ENCODE assay signal across 9 cellular contexts in genomic region chr13:96091164-96091931, GRCh38. TPM values are rescaled to one million over a fixed set of nuclear protein-coding genes. Genes with fewer than 3 reads are reported as not detected.
DNase-seq lines count a peak whose midpoint lies in the region; ATAC-seq and TF ChIP-seq lines count a peak whose summit lies in the region.
"Had no signal": no experiment of that assay in that cellular context is flagged by ENCODE, and none has a peak within 500 bp of the region (broad histone marks: within the 10 kb centered on the region; RNA-seq: fewer than 3 reads in every experiment).

No MANE protein-coding gene starts in this region.

- H3K36me3 ChIP-seq in ACC112 (ENCODE audit: insufficient read depth, low read length) (no peaks in the 10 kb centered on the region), HEK293 (ENCODE audit: control insufficient read depth in 2 of 2, insufficient read depth in 1 of 2, low read length in 2 of 2) (no peaks in the 10 kb centered on the region)

- H3K79me2 ChIP-seq in ACC112 (ENCODE audit: control insufficient read depth, insufficient read depth, low read length, unreplicated experiment) = no peaks in the 10 kb centered on the region

- CTCF ChIA-PET in HEK293 (lab: Yijun Ruan, JAX) = no interaction called here

- no peaks in the 10 kb centered on the region for H3K9me3 ChIP-seq in HEK293 (ENCODE audit: control insufficient read depth, insufficient read depth, low read depth, low read length)

- H3K27ac ChIP-seq in ACC112 (ENCODE audit: low read depth, low read length) = no peak overlapping the region
- H3K27ac ChIP-seq in HEK293 (ENCODE audit: extremely low read depth, low read depth, low read length) = peak overlapping the region; percentile 60; the same call in 1 of the 2 replicates
- no peak overlapping the region for H3K27ac ChIP-seq in coronary artery

- peak overlapping the region; percentile 75 for H3K4me3 Mint-ChIP-seq in mesothelial cell of epicardium

- H3K27me3 ChIP-seq in ACC112 (ENCODE audit: insufficient read depth, low read length) = peaks cover 75% of the 10 kb centered on the region

- DNase-seq in coronary artery (ENCODE audit: low spot score) (no peak), mesothelial cell of epicardium (ENCODE audit: low spot score in 2 of 2, unreplicated experiment in 2 of 2) (peak in 1 of 2 experiments; percentile 41)
- DNase-seq: NCI-H1694 had no signal

- POLR2A ChIA-PET in HEK293 (lab: Yijun Ruan, JAX) = interaction anchor here (2.1 kb wide), 1 partner anchor 38 kb away, joined by 14 read pairs; the partner anchor contains the start of gene UGGT2

- H3K36me3 Mint-ChIP-seq in mesothelial cell of epicardium = no peaks in the 10 kb centered on the region

- H3K4me1 ChIP-seq in ACC112 (ENCODE audit: control insufficient read depth, insufficient read depth, low read length, unreplicated experiment) (no peaks in the 10 kb centered on the region), HEK293 (ENCODE audit: control insufficient read depth, insufficient read depth, low read length) (peaks cover 5% of the 10 kb centered on the region)

- H3K4me1 Mint-ChIP-seq in mesothelial cell of epicardium = peaks cover 14% of the 10 kb centered on the region

- peaks cover 80% of the 10 kb centered on the region for H3K27me3 Mint-ChIP-seq in mesothelial cell of epicardium (ENCODE audit: low read depth)

- TF ChIP-seq CTCF in HEK293 (tag by site-specific recombination; IDR thresholded peaks at IDR 0.05) = no peak
- TF ChIP-seq CTCF in coronary artery (IDR thresholded peaks at IDR 0.05) = no peak
- TF ChIP-seq CTCF in mesothelial cell of epicardium (IDR thresholded peaks at IDR 0.05; ENCODE audit: unreplicated experiment) = no peak

- peak overlapping the region; percentile 84 for H2AFZ ChIP-seq in ACC112 (ENCODE audit: low read length, unreplicated experiment)

- H3K4me3 ChIP-seq in ACC112 (ENCODE audit: low read depth, low read length) (peak overlapping the region; percentile 68), HEK293 (ENCODE audit: low read depth, low read length) (peak overlapping the region; percentile 53), coronary artery (peak overlapping the region; percentile 70)

- no peak for ATAC-seq in GM21360 (IDR thresholded peaks at IDR 0.05; ENCODE audit: unreplicated experiment)
- ATAC-seq in GM18498 (IDR thresholded peaks at IDR 0.05; ENCODE audit: unreplicated experiment) = no peak
- no peak for ATAC-seq in HG02852 (IDR thresholded peaks at IDR 0.05; ENCODE audit: unreplicated experiment)
- no peak for ATAC-seq in HG02610 (IDR thresholded peaks at IDR 0.05; ENCODE audit: unreplicated experiment)

- no peaks in the 10 kb centered on the region for H3K9me3 Mint-ChIP-seq in mesothelial cell of epicardium

- H3K27ac Mint-ChIP-seq in mesothelial cell of epicardium = no peak overlapping the region

TF ChIP-seq in HEK293, 187 proteins besides CTCF, POLR2A, EP300 and RAD21 (continues in another document):
- TF ChIP-seq ZNF792 (tag by site-specific recombination; IDR thresholded peaks at IDR 0.05) = no peak
- no peak for TF ChIP-seq ZNF433 (tag by site-specific recombination; IDR thresholded peaks at IDR 0.05; ENCODE audit: low read depth)
- peak; percentile 56; the same call in 1 of the 2 replicates for TF ChIP-seq GLIS2 (tag by site-specific recombination; IDR thresholded peaks at IDR 0.05)
- TF ChIP-seq ZNF324 (tag by site-specific recombination; IDR thresholded peaks at IDR 0.05) = no peak
- TF ChIP-seq ZNF776 (tag by site-specific recombination; IDR thresholded peaks at IDR 0.05; ENCODE audit: borderline replicate concordance) = no peak
- TF ChIP-seq ZNF707 (tag by site-specific recombination; IDR thresholded peaks at IDR 0.05) = no peak
- TF ChIP-seq ZBTB17 (tag by site-specific recombination; IDR thresholded peaks at IDR 0.05) = peak; percentile 83
- TF ChIP-seq PRDM1 (tag by site-specific recombination; IDR thresholded peaks at IDR 0.05) = no peak
- no peak for TF ChIP-seq BCL11A (tag by site-specific recombination; IDR thresholded peaks at IDR 0.05; ENCODE audit: low read depth)
- TF ChIP-seq ZNF24 (tag by site-specific recombination; IDR thresholded peaks at IDR 0.05) = no peak
- TF ChIP-seq ZNF18 (tag by site-specific recombination; IDR thresholded peaks at IDR 0.05) = no peak
- TF ChIP-seq ZNF623 (tag by site-specific recombination; IDR thresholded peaks at IDR 0.05) = no peak
- TF ChIP-seq ZNF626 (tag by site-specific recombination; IDR thresholded peaks at IDR 0.05) = no peak
- no peak for TF ChIP-seq ZNF223 (tag by site-specific recombination; IDR thresholded peaks at IDR 0.05)
- no peak; the same call in 1 of the 2 replicates for TF ChIP-seq ZXDB (tag by site-specific recombination; IDR thresholded peaks at IDR 0.05)
- TF ChIP-seq ZBTB49 (tag by site-specific recombination; IDR thresholded peaks at IDR 0.05; ENCODE audit: low read depth) = no peak
- no peak for TF ChIP-seq ZNF747 (tag by site-specific recombination; IDR thresholded peaks at IDR 0.05)
- no peak for TF ChIP-seq ZFP3 (tag by site-specific recombination; IDR thresholded peaks at IDR 0.05; ENCODE audit: low read depth)
- TF ChIP-seq ZNF585B (tag by site-specific recombination; IDR thresholded peaks at IDR 0.05) = no peak
- TF ChIP-seq ZNF621 (tag by site-specific recombination; IDR thresholded peaks at IDR 0.05) = no peak
- TF ChIP-seq ZNF10 (tag by site-specific recombination; IDR thresholded peaks at IDR 0.05) = no peak
- peak; percentile 71; the same call in 1 of the 2 replicates for TF ChIP-seq ZSCAN5A (tag by site-specific recombination; IDR thresholded peaks at IDR 0.05)

RNA-seq across cellular contexts. Expression of gene HS6ST3, which starts 1.4 kb away (rescaled TPM):
- total RNA-seq in mesothelial cell of epicardium = 0.60 to 0.66 TPM (median 0.62 TPM) in 3 replicates

RNA-seq across cellular contexts. Expression of gene UGGT2, which starts 38.1 kb away (rescaled TPM):
- total RNA-seq in mesothelial cell of epicardium = 45.5 to 47.5 TPM (median 46.5 TPM) in 3 replicates
